ENCODE assay signal across 29 cellular contexts in the genomic region with DNA sequence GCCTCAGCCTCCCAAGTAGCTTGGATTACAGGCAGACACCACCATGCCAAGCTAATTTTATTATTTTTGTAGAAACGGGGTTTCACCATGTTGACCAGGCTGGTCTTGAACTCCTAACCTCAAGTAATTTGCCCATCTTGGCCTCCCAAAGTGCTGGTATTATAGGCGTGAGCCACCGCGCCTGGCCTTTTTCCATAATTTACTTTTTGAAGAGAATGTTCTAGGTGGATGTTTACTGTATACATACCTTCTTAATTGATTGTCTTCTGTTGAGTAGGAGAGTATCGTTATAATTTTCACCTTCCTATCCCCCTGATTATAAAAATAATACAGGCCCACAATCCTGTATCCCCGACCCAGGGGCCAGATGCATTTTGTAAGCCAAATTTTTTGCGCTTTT.
"Had no signal": no experiment of that assay in that cellular context is flagged by ENCODE, and none has a peak within 500 bp of the region (broad histone marks: within the 10 kb centered on the region; RNA-seq: fewer than 3 reads in every experiment).

No MANE protein-coding gene starts in this region.

- H3K36me3 ChIP-seq: ascending aorta, breast epithelium, cardiac muscle cell, colonic mucosa, esophagus squamous epithelium, gastroesophageal sphincter, heart right ventricle had no signal

- H3K27ac ChIP-seq: ascending aorta, breast epithelium, cardiac muscle cell, colonic mucosa, epithelial cell of prostate, esophagus squamous epithelium, gastroesophageal sphincter, heart right ventricle, hepatocyte had no signal

- H3K36me3 Mint-ChIP-seq: brain had no signal

- H3K9me3 Mint-ChIP-seq: activated CD4-positive, alpha-beta memory T cell treated with anti-CD3 and anti-CD28 coated beads, Interleukin-2, amount 10 ng/mL, durations not matched to agents 7 days and 5 days; activated T-cell treated with anti-CD3 and anti-CD28 coated beads, Interleukin-2, amount 50 U/mL, for 4 hours; activated T-helper 17 cell treated with anti-CD3 and anti-CD28 coated beads, Interleukin-2, amount 50 U/mL, for 72 hours; T-helper 2 cell treated with Interferon-gamma antibody and Interleukin-4, amounts not matched to agents 5 μg/mL and 100 μg/mL, for 36 hours had no signal

- H3K4me2 ChIP-seq: hepatocyte had no signal

- H3K27me3 Mint-ChIP-seq: activated CD4-positive, alpha-beta memory T cell treated with anti-CD3 and anti-CD28 coated beads, Interleukin-2, amount 10 ng/mL, durations not matched to agents 7 days and 5 days; activated CD4-positive, alpha-beta T cell treated with anti-CD3 and anti-CD28 coated beads, Interleukin-2, amount 10 ng/mL, durations not matched to agents 7 days and 5 days; activated naive CD8-positive, alpha-beta T cell treated with anti-CD3 and anti-CD28 coated beads, Interleukin-2, amount 10 ng/mL, durations not matched to agents 7 days and 5 days; activated T-helper 17 cell treated with anti-CD3 and anti-CD28 coated beads, Interleukin-2, amount 50 U/mL, for 72 hours; brain; T-helper 17 cell had no signal

- ATAC-seq: activated T-cell treated with anti-CD3 and anti-CD28 coated beads, Interleukin-2, amount 50 U/mL, for 4 hours; activated T-helper 17 cell treated with anti-CD3 and anti-CD28 coated beads, Interleukin-2, amount 50 U/mL, for 72 hours; gastroesophageal sphincter; heart right ventricle; T-helper 17 cell had no signal

- H3K4me3 ChIP-seq: ascending aorta, breast epithelium, cardiac muscle cell, colonic mucosa, esophagus squamous epithelium, gastroesophageal sphincter, heart right ventricle, hepatocyte had no signal

- H3K79me2 ChIP-seq: hepatocyte had no signal

- H3K4me3 Mint-ChIP-seq: activated CD4-positive, alpha-beta memory T cell treated with anti-CD3 and anti-CD28 coated beads, Interleukin-2, amount 10 ng/mL, durations not matched to agents 7 days and 5 days; activated CD4-positive, alpha-beta T cell treated with anti-CD3 and anti-CD28 coated beads, Interleukin-2, amount 10 ng/mL, durations not matched to agents 7 days and 5 days; activated T-cell treated with anti-CD3 and anti-CD28 coated beads, Interleukin-2, amount 50 U/mL, for 4 hours; activated T-helper 17 cell treated with anti-CD3 and anti-CD28 coated beads, Interleukin-2, amount 50 U/mL, for 72 hours; brain; T-helper 17 cell; T-helper 2 cell treated with Interferon-gamma antibody and Interleukin-4, amounts not matched to agents 5 μg/mL and 100 μg/mL, for 36 hours had no signal

- H3K9me3 ChIP-seq: breast epithelium, colonic mucosa, esophagus squamous epithelium had no signal

- H2AFZ ChIP-seq: hepatocyte had no signal

- H3K27me3 ChIP-seq: ascending aorta, breast epithelium, cardiac muscle cell, colonic mucosa, esophagus squamous epithelium, gastroesophageal sphincter, heart right ventricle, hepatocyte had no signal

- DNase-seq: activated CD4-positive, alpha-beta memory T cell treated with anti-CD3 and anti-CD28 coated beads, Interleukin-2, amount 10 ng/mL, durations not matched to agents 7 days and 5 days; activated CD4-positive, alpha-beta T cell treated with anti-CD3 and anti-CD28 coated beads for 1 hour; activated CD4-positive, alpha-beta T cell treated with anti-CD3 and anti-CD28 coated beads for 4 hours; activated CD4-positive, alpha-beta T cell treated with anti-CD3 and anti-CD28 coated beads, Interleukin-2, amount 10 ng/mL, durations not matched to agents 7 days and 5 days; activated CD4-positive, alpha-beta T cell treated with anti-CD3 and anti-CD28 coated beads, Interleukin-2, amount 50 U/mL, for 4 hours; activated effector memory CD4-positive, alpha-beta T cell treated with Interleukin-2 at 50 U/mL for 16 hours; activated gamma-delta T cell treated with Interleukin-2 at 50 U/mL for 16 hours; activated naive CD4-positive, alpha-beta T cell treated with anti-CD3 and anti-CD28 coated beads, Interleukin-2, amount 50 U/mL, for 16 hours; activated naive CD4-positive, alpha-beta T cell treated with Interleukin-2 at 50 U/mL for 16 hours; activated naive CD8-positive, alpha-beta T cell treated with anti-CD3 and anti-CD28 coated beads, Interleukin-2, amount 10 ng/mL, durations not matched to agents 7 days and 5 days; activated T-cell treated with anti-CD3 and anti-CD28 coated beads, Interleukin-2, amount 50 U/mL, for 4 hours; central memory CD4-positive, alpha-beta T cell; cerebellar nuclear complex; colonic mucosa; effector CD8-positive, alpha-beta T cell; esophagus squamous epithelium; foreskin melanocyte; heart right ventricle; T-helper 17 cell; T1000 had no signal

- H3K27ac Mint-ChIP-seq: activated CD4-positive, alpha-beta memory T cell treated with anti-CD3 and anti-CD28 coated beads, Interleukin-2, amount 10 ng/mL, durations not matched to agents 7 days and 5 days; activated CD4-positive, alpha-beta T cell treated with anti-CD3 and anti-CD28 coated beads, Interleukin-2, amount 10 ng/mL, durations not matched to agents 7 days and 5 days; activated T-helper 17 cell treated with anti-CD3 and anti-CD28 coated beads, Interleukin-2, amount 50 U/mL, for 72 hours; brain; T-helper 17 cell; T-helper 2 cell treated with Interferon-gamma antibody and Interleukin-4, amounts not matched to agents 5 μg/mL and 100 μg/mL, for 36 hours had no signal
